In genomic region chr14:32572867-32573149, GRCh38 we compare ENCODE assay signal across 1 cellular context.
TF ChIP-seq lines count a peak whose summit lies in the region.

No MANE protein-coding gene starts in this region.

TF ChIP-seq in SK-N-SH treated with all-trans-retinoic acid at 6 μM for 48 hours, 23 proteins besides CTCF, POLR2A, EP300 and RAD21 (continued from another document):
- TF ChIP-seq POU6F1 (CRISPR knock-in tag; IDR thresholded peaks at IDR 0.05; ENCODE audit: borderline replicate concordance, low read depth) (no peak), ZFP3 (CRISPR knock-in tag; IDR thresholded peaks at IDR 0.05) (no peak), TSHZ2 (CRISPR knock-in tag; IDR thresholded peaks at IDR 0.05) (no peak), TCF4 (CRISPR knock-in tag; IDR thresholded peaks at IDR 0.05; ENCODE audit: borderline replicate concordance) (no peak), ZNF565 (CRISPR knock-in tag; conservative IDR thresholded peaks at IDR 0.05; ENCODE audit: low read depth) (no peak), ZFP30 (CRISPR knock-in tag; IDR thresholded peaks at IDR 0.05) (no peak), OSR1 (CRISPR knock-in tag; IDR thresholded peaks at IDR 0.05) (no peak), SNAI2 (CRISPR knock-in tag; IDR thresholded peaks at IDR 0.05) (no peak)
